ENCODE assay signal across 12 cellular contexts in the genomic region with DNA sequence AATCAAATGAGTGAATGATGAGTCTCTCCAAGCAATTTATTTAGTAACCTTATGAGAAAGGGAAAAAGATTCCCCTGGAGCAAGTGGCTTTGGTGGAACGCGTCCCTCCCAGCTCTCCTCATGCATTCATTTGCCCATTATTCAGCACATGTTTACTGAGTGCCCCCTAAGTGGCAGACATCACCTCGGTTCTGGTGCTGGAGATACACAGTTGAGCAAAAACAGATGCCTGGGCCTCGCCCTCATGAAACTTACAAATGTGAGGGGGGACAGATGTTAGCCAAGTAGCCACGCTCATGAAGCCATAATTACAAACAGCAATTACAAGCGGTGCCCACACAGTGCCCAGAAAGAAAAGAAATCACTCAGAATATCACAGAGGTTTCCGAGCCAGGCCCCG. TPM values are rescaled to one million over a fixed set of nuclear protein-coding genes. Genes with fewer than 3 reads are reported as not detected.
DNase-seq lines count a peak whose midpoint lies in the region; ATAC-seq and TF ChIP-seq lines count a peak whose summit lies in the region.
"Had no signal": no experiment of that assay in that cellular context is flagged by ENCODE, and none has a peak within 500 bp of the region (broad histone marks: within the 10 kb centered on the region; RNA-seq: fewer than 3 reads in every experiment).

No MANE protein-coding gene starts in this region.

- H3K4me1 ChIP-seq in right atrium auricular region (peaks cover 0 to 64% of the 10 kb centered on the region in 2 donors), smooth muscle cell (ENCODE audit: low read depth) (peaks cover 7% of the 10 kb centered on the region)

- peaks cover 15% of the 10 kb centered on the region for H3K4me1 Mint-ChIP-seq in activated naive CD4-positive, alpha-beta T cell treated with anti-CD3 and anti-CD28 coated beads, Interleukin-2, amount 50 U/mL, for 24 hours
- H3K4me1 Mint-ChIP-seq in activated naive CD4-positive, alpha-beta T cell treated with anti-CD3 and anti-CD28 coated beads, Interleukin-2, amount 10 ng/mL, durations not matched to agents 7 days and 5 days = peaks cover 9% of the 10 kb centered on the region
- peaks cover 13 to 21% (median 14%) of the 10 kb centered on the region in 3 donors for H3K4me1 Mint-ChIP-seq in T-cell

- H3K27me3 Mint-ChIP-seq in activated naive CD4-positive, alpha-beta T cell treated with anti-CD3 and anti-CD28 coated beads, Interleukin-2, amount 50 U/mL, for 24 hours = no peaks in the 10 kb centered on the region
- peaks cover 15% of the 10 kb centered on the region for H3K27me3 Mint-ChIP-seq in activated naive CD4-positive, alpha-beta T cell treated with anti-CD3 and anti-CD28 coated beads, Interleukin-2, amount 10 ng/mL, durations not matched to agents 7 days and 5 days
- H3K27me3 Mint-ChIP-seq in T-cell = no peaks in the 10 kb centered on the region

- H4K20me1 ChIP-seq in smooth muscle cell (ENCODE audit: low read depth) = no peaks in the 10 kb centered on the region

- H3K4me2 ChIP-seq in smooth muscle cell = peak overlapping the region; percentile 76

- 86% methylated on average over 8 of the region's 8 CpGs for WGBS in smooth muscle cell (ENCODE audit: low lambda C conversion rate)

- no peaks in the 10 kb centered on the region for H3K9me3 Mint-ChIP-seq in activated naive CD4-positive, alpha-beta T cell treated with anti-CD3 and anti-CD28 coated beads, Interleukin-2, amount 50 U/mL, for 24 hours
- no peaks in the 10 kb centered on the region for H3K9me3 Mint-ChIP-seq in activated naive CD4-positive, alpha-beta T cell treated with anti-CD3 and anti-CD28 coated beads, Interleukin-2, amount 10 ng/mL, durations not matched to agents 7 days and 5 days
- H3K9me3 Mint-ChIP-seq in T-cell = no peaks in the 10 kb centered on the region

- no peak for DNase-seq in activated naive CD4-positive, alpha-beta T cell treated with anti-CD3 and anti-CD28 coated beads, Interleukin-2, amount 10 ng/mL, durations not matched to agents 7 days and 5 days
- DNase-seq in T-cell (no peak), right atrium auricular region (ENCODE audit: low spot score) (no peak), smooth muscle cell (lab: John Stamatoyannopoulos, UW; ENCODE audit: unreplicated experiment) (no peak), SHP77 treated with DMSO at 0.1 percent for 48 hours (lab: John Stamatoyannopoulos, UW) (no peak)
- no peak for DNase-seq in stimulated activated CD4-positive, alpha-beta T cell treated with anti-CD3 and anti-CD28 coated beads, Interleukin-4, amount 100 ng/mL, for 1 hour
- DNase-seq: activated CD4-positive, CD25-positive, alpha-beta regulatory T cell; cortex of kidney; NCI-H1436 had no signal

- no peaks in the 10 kb centered on the region for H3K79me2 ChIP-seq in smooth muscle cell (ENCODE audit: low read depth)
- H3K79me2 ChIP-seq: parathyroid adenoma had no signal

- TF ChIP-seq CTCF in right atrium auricular region (IDR thresholded peaks at IDR 0.05) (no peak), smooth muscle cell (IDR thresholded peaks at IDR 0.05; ENCODE audit: borderline replicate concordance, insufficient read depth, poor library complexity, severe bottlenecking) (no peak)

- H3K9me3 ChIP-seq in right atrium auricular region (no peaks in the 10 kb centered on the region), smooth muscle cell (replicated peaks; ENCODE audit: low read depth) (no peaks in the 10 kb centered on the region)

- no peaks in the 10 kb centered on the region for H3K36me3 Mint-ChIP-seq in activated naive CD4-positive, alpha-beta T cell treated with anti-CD3 and anti-CD28 coated beads, Interleukin-2, amount 50 U/mL, for 24 hours
- H3K36me3 Mint-ChIP-seq in activated naive CD4-positive, alpha-beta T cell treated with anti-CD3 and anti-CD28 coated beads, Interleukin-2, amount 10 ng/mL, durations not matched to agents 7 days and 5 days = no peaks in the 10 kb centered on the region
- no peaks in the 10 kb centered on the region for H3K36me3 Mint-ChIP-seq in T-cell

- H3K27ac ChIP-seq in right atrium auricular region (peak overlapping the region; percentile 68 to 78), smooth muscle cell (ENCODE audit: low read depth) (peak overlapping the region; percentile 4)
- H3K27ac ChIP-seq: parathyroid adenoma had no signal

- H3K4me3 ChIP-seq in right atrium auricular region (peak overlapping the region in 1 of 2 donors; percentile 16), smooth muscle cell (no peak overlapping the region)

- H3F3A ChIP-seq in smooth muscle cell (ENCODE audit: low read depth) = no peaks in the 10 kb centered on the region

- H2AFZ ChIP-seq in smooth muscle cell (ENCODE audit: low read depth) = peak overlapping the region; percentile 76
- H2AFZ ChIP-seq: parathyroid adenoma had no signal

- H3K27me3 ChIP-seq in right atrium auricular region = no peaks in the 10 kb centered on the region
- H3K27me3 ChIP-seq in smooth muscle cell (ENCODE audit: low read depth) = no peaks in the 10 kb centered on the region

- H3K27ac Mint-ChIP-seq in activated naive CD4-positive, alpha-beta T cell treated with anti-CD3 and anti-CD28 coated beads, Interleukin-2, amount 50 U/mL, for 24 hours = peak overlapping the region; percentile 60
- H3K27ac Mint-ChIP-seq in activated naive CD4-positive, alpha-beta T cell treated with anti-CD3 and anti-CD28 coated beads, Interleukin-2, amount 10 ng/mL, durations not matched to agents 7 days and 5 days = no peak overlapping the region
- H3K27ac Mint-ChIP-seq in T-cell = peak overlapping the region; percentile 75 to 94

- H3K36me3 ChIP-seq in right atrium auricular region (no peaks in the 10 kb centered on the region), smooth muscle cell (ENCODE audit: low read depth) (no peaks in the 10 kb centered on the region)

- POLR2A ChIA-PET in T-cell (lab: Charles Lee) = no interaction called here

- CTCF ChIA-PET in activated naive CD4-positive, alpha-beta T cell treated with anti-CD3 and anti-CD28 coated beads, Interleukin-2, amount 10 ng/mL, durations not matched to agents 7 days and 5 days (lab: Charles Lee) = no interaction called here
- CTCF ChIA-PET in T-cell (lab: Charles Lee) = no interaction called here

- H3K4me3 Mint-ChIP-seq in activated naive CD4-positive, alpha-beta T cell treated with anti-CD3 and anti-CD28 coated beads, Interleukin-2, amount 50 U/mL, for 24 hours = peak overlapping the region; percentile 87
- no peak overlapping the region for H3K4me3 Mint-ChIP-seq in activated naive CD4-positive, alpha-beta T cell treated with anti-CD3 and anti-CD28 coated beads, Interleukin-2, amount 10 ng/mL, durations not matched to agents 7 days and 5 days
- H3K4me3 Mint-ChIP-seq in T-cell = peak overlapping the region; percentile 70 to 81 (median 75)

- no peak overlapping the region for H3K9ac ChIP-seq in smooth muscle cell (ENCODE audit: low read depth)
- H3K9ac ChIP-seq: parathyroid adenoma had no signal

- ATAC-seq in T-cell (replicated peaks in 1 of 4) = peak in 2 of 4 experiments; percentile 6 to 9
- ATAC-seq in HG03196 (IDR thresholded peaks at IDR 0.05; ENCODE audit: unreplicated experiment) = no peak

RNA-seq across cellular contexts. Expression of gene CIBAR2, which starts 45.1 kb away (rescaled TPM):
- total RNA-seq in T-cell = not detected
- not detected for total RNA-seq in right atrium auricular region
- not detected in 2 replicates for total RNA-seq in smooth muscle cell
- not detected in 2 replicates for polyA plus RNA-seq in smooth muscle cell
